ENCODE assay signal across 8 cellular contexts in genomic region chr21:45291613-45292398, GRCh38. TPM values are rescaled to one million over a fixed set of nuclear protein-coding genes. Genes with fewer than 3 reads are reported as not detected.
DNase-seq lines count a peak whose midpoint lies in the region; ATAC-seq, FAIRE-seq and TF ChIP-seq lines count a peak whose summit lies in the region.
"Had no signal": no experiment of that assay in that cellular context is flagged by ENCODE, and none has a peak within 500 bp of the region (broad histone marks: within the 10 kb centered on the region; RNA-seq: fewer than 3 reads in every experiment).

No MANE protein-coding gene starts in this region.

- no peak for TF ChIP-seq POLR2A in K562 (conservative IDR thresholded peaks at IDR 0.05)
- TF ChIP-seq POLR2A in thyroid gland (IDR thresholded peaks at IDR 0.05) = no peak

- TF ChIP-seq RAD21 in K562 (CRISPR knock-in tag; conservative IDR thresholded peaks at IDR 0.05 in 1 of 2, IDR thresholded peaks at IDR 0.05 in 1 of 2) = no peak

- no peaks in the 10 kb centered on the region for H4K20me1 ChIP-seq in K562 (replicated peaks; ENCODE audit: control insufficient read depth, insufficient read depth, low read length)

- H3K4me2 ChIP-seq in K562 (ENCODE audit: insufficient read depth, low read length) (no peak overlapping the region), mesendoderm (ENCODE audit: low read length) (no peak overlapping the region)

- no peak overlapping the region for H3K23ac ChIP-seq in mesendoderm (ENCODE audit: low read length)

- H3K4ac ChIP-seq in mesendoderm (ENCODE audit: low read depth, low read length) = peak overlapping the region; percentile 6

- H3K9ac ChIP-seq in K562 (ENCODE audit: insufficient read depth in 1 of 2, low read depth in 2 of 2, low read length in 2 of 2) (peak overlapping the region in 1 of 2 experiments; percentile 72; a peak in 3 of 4 replicates), mesendoderm (ENCODE audit: low read length) (peak overlapping the region; percentile 22)

- H3K4me3 Mint-ChIP-seq in IgD-negative memory B cell = peak overlapping the region in 3 of 4 donors; percentile 27 to 82 (median 43)

- no peak for FAIRE-seq in K562 (lab: Jason Lieb, UNC)

- H3K9me3 ChIP-seq in K562 (replicated peaks; ENCODE audit: control insufficient read depth, insufficient read depth, low read depth, low read length) (no peaks in the 10 kb centered on the region), thyroid gland (no peaks in the 10 kb centered on the region)

- no peak overlapping the region for H4K8ac ChIP-seq in mesendoderm (ENCODE audit: low read depth, low read length)

- peaks cover 9 to 50% of the 10 kb centered on the region in 2 experiments; a peak in 4 of 5 replicates for H3K4me1 ChIP-seq in K562 (replicated peaks in 1 of 2; ENCODE audit: control insufficient read depth in 2 of 2, insufficient read depth in 2 of 2, low read length in 2 of 2)
- peaks cover 5% of the 10 kb centered on the region for H3K4me1 ChIP-seq in mesendoderm (ENCODE audit: control insufficient read depth, low read depth, low read length)
- peaks cover 39 to 50% of the 10 kb centered on the region in 2 donors for H3K4me1 ChIP-seq in thyroid gland

- H2AK5ac ChIP-seq in mesendoderm (ENCODE audit: low read length) = no peak overlapping the region

- peaks cover 4% of the 10 kb centered on the region for H3K9me1 ChIP-seq in K562 (ENCODE audit: control insufficient read depth, insufficient read depth, low read length)

- H3K9me3 Mint-ChIP-seq in IgD-negative memory B cell = peaks cover 0 to 3% (median 0%) of the 10 kb centered on the region in 3 donors

- no peak overlapping the region for H2BK15ac ChIP-seq in mesendoderm (replicated peaks; ENCODE audit: low read depth)

- no peak overlapping the region for H2BK5ac ChIP-seq in mesendoderm (ENCODE audit: low read length)

- BruUV-seq in K562 (replicated peaks; lab: Mats Ljungman, UMichigan) = no TSS peak

- TF ChIP-seq CTCF in K562 (IDR thresholded peaks at IDR 0.05 in 2 of 3, conservative IDR thresholded peaks at IDR 0.05 in 1 of 3; ENCODE audit: insufficient read depth in 2 of 3, low read depth in 1 of 3, low read length in 3 of 3) (peak in 2 of 3 experiments; percentile 35 to 87; a peak in 3 of 6 replicates), thyroid gland (IDR thresholded peaks at IDR 0.05) (no peak)

- H3K18ac ChIP-seq in mesendoderm (ENCODE audit: low read length) = no peak overlapping the region

- H3K36me3 ChIP-seq in K562 (ENCODE audit: control insufficient read depth, insufficient read depth, low read length) (no peaks in the 10 kb centered on the region), mesendoderm (ENCODE audit: control insufficient read depth, insufficient read depth, low read length) (no peaks in the 10 kb centered on the region), thyroid gland (no peaks in the 10 kb centered on the region)

- no peaks in the 10 kb centered on the region for H3K27me3 ChIP-seq in K562 (ENCODE audit: control insufficient read depth in 2 of 2, insufficient read depth in 2 of 2, low read length in 2 of 2)
- no peaks in the 10 kb centered on the region for H3K27me3 ChIP-seq in mesendoderm (ENCODE audit: insufficient read depth, low read length, poor library complexity)
- H3K27me3 ChIP-seq in thyroid gland = no peaks in the 10 kb centered on the region

- CTCF ChIA-PET in K562 (lab: Yijun Ruan, JAX; ENCODE audit: low intra/inter-chr PET ratio) = interaction anchor here (0.6 to 6.1 kb wide), 7 partner anchors 63 to 188 kb away, joined by 3 to 100 read pairs (median 3); no protein-coding TSS in a partner anchor

- H3K4me1 Mint-ChIP-seq in IgD-negative memory B cell = peaks cover 2 to 23% (median 8%) of the 10 kb centered on the region in 3 donors

- H4K5ac ChIP-seq in mesendoderm (ENCODE audit: low read length) = no peak overlapping the region

- DNase-seq in K562 (ENCODE audit: extremely low read depth in 1 of 4, low spot score in 3 of 4) = peak in 2 of 4 experiments; percentile 58 to 60
- DNase-seq in mesendoderm = no peak
- DNase-seq in thyroid gland = peak in 1 of 2 donors; percentile 41
- no peak for DNase-seq in KBM-7
- no peak for DNase-seq in amniotic stem cell (lab: John Stamatoyannopoulos, UW)

- in situ Hi-C loops in K562 (cut with MboI) = no loop called here
- in situ Hi-C loops in KBM-7 (cut with MboI; ENCODE audit: low pct_unique_long_range_greater_than_20kb, low sequenced_read_pairs) = no loop called here

- no peaks in the 10 kb centered on the region for H3K79me1 ChIP-seq in mesendoderm (ENCODE audit: low read length)

- ATAC-seq in K562 (no peak), GM18502 (IDR thresholded peaks at IDR 0.05; ENCODE audit: poor library complexity, unreplicated experiment) (no peak)

- H3K27ac ChIP-seq in K562 (ENCODE audit: extremely low read depth, low read depth, low read length) (no peak overlapping the region), mesendoderm (ENCODE audit: low read depth, low read length) (no peak overlapping the region), thyroid gland (peak overlapping the region; percentile 67 to 98 (median 92))
- H3K27ac ChIP-seq: SK-N-MC had no signal

- intact Hi-C loops in K562 (cut with micrococcal nuclease) = loop anchor here (1.0 to 5.0 kb wide), 7 partner anchors 17 to 528 kb away; partner anchors contain the start of gene SLC19A1
- intact Hi-C loops in thyroid gland (cut with DNase I) = loop anchor here (2.0 to 5.0 kb wide), 2 partner anchors 115 to 149 kb away; partner anchors contain the start of gene COL18A1

- H3K79me2 ChIP-seq in K562 (ENCODE audit: control insufficient read depth, insufficient read depth, low read length) = peaks cover 8% of the 10 kb centered on the region; the same call in 1 of the 3 replicates
- no peaks in the 10 kb centered on the region for H3K79me2 ChIP-seq in mesendoderm (ENCODE audit: control insufficient read depth, insufficient read depth, low read length)

- peaks cover 8% of the 10 kb centered on the region for H3K27me3 Mint-ChIP-seq in IgD-negative memory B cell

- no peak overlapping the region for H3K4me3 ChIP-seq in K562
- no peak overlapping the region for H3K4me3 ChIP-seq in mesendoderm (ENCODE audit: low read length)
- no peak overlapping the region for H3K4me3 ChIP-seq in thyroid gland (replicated peaks in 1 of 3)
- H3K4me3 ChIP-seq: SK-N-MC had no signal

- no peak for TF ChIP-seq EP300 in K562 (IDR thresholded peaks at IDR 0.05; ENCODE audit: low read length)

- 68% methylated on average over 21 of the region's 34 CpGs for WGBS in K562 (ENCODE audit: insufficient coverage, low coverage, missing lambda C conversion rate)
- no CpG with 5 or more reads among the region's 34 CpGs for WGBS in mesendoderm (ENCODE audit: extremely low coverage, insufficient coverage, low lambda C conversion rate)
- 53 to 61% methylated on average over 6 to 25 of the region's 34 CpGs for WGBS in thyroid gland, 2 donors

- no peaks in the 10 kb centered on the region for H3K36me3 Mint-ChIP-seq in IgD-negative memory B cell

- POLR2A ChIA-PET in K562 (lab: Yijun Ruan, JAX) = interaction anchor here (0.6 to 1.1 kb wide), 4 partner anchors 137 to 276 kb away, joined by 3 read pairs; no protein-coding TSS in a partner anchor

- H3K56ac ChIP-seq in mesendoderm (ENCODE audit: low read length) = peak overlapping the region; percentile 30

- H2AFZ ChIP-seq in K562 (ENCODE audit: low read depth, low read length) = peak overlapping the region; percentile 46

- no peak overlapping the region for H2BK120ac ChIP-seq in mesendoderm (ENCODE audit: low read depth, low read length)

- H3K27ac Mint-ChIP-seq in IgD-negative memory B cell = peak overlapping the region in 1 of 3 donors; percentile 39

TF ChIP-seq in K562, 482 proteins besides CTCF, POLR2A, EP300 and RAD21 (continues in another document):
- TF ChIP-seq, protein P1, sequence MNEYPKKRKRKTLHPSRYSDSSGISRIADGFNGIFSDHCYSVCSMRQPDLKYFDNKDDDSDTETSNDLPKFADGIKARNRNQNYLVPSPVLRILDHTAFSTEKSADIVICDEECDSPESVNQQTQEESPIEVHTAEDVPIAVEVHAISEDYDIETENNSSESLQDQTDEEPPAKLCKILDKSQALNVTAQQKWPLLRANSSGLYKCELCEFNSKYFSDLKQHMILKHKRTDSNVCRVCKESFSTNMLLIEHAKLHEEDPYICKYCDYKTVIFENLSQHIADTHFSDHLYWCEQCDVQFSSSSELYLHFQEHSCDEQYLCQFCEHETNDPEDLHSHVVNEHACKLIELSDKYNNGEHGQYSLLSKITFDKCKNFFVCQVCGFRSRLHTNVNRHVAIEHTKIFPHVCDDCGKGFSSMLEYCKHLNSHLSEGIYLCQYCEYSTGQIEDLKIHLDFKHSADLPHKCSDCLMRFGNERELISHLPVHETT (CRISPR knock-in tag; conservative IDR thresholded peaks at IDR 0.05 in 1 of 2, IDR thresholded peaks at IDR 0.05 in 1 of 2) = 0 out of 4 replicates have a peak, but pooled peaks of 1 of the 2 experiments have one; percentile 48
- 0 out of 2 replicates have a peak, but pooled peaks have one; percentile 12 for TF ChIP-seq RBFOX2 (IDR thresholded peaks at IDR 0.05; ENCODE audit: low read depth, low read length)

RNA-seq across cellular contexts. Expression of gene POFUT2, which starts 4.1 kb away (rescaled TPM):
- polyA plus RNA-seq in IgD-negative memory B cell (5.9 TPM), K562 (2011; rRNA removed) (15.6 and 25.2 TPM in 2 replicates), K562 (2014; fragmentation: Illumina TruSeq; extraction: Trizol) (18.0 and 21.0 TPM in 2 replicates), K562 (2014; fragmentation: Nextera tagmentation; extraction: Ambion mirVana) (1 to 10 TPM; 1.1 to 2.9 TPM), K562 (2014; rRNA removed) (18.3 and 21.2 TPM in 2 replicates)
- 120 and 232 TPM in 2 replicates for total RNA-seq in K562 (2011; cell fraction: chromatin; rRNA removed; ENCODE audit: low replicate concordance)
- 126 and 138 TPM in 2 replicates for total RNA-seq in K562 (2011; cell fraction: nucleolus; rRNA removed)
- 113 and 131 TPM in 2 replicates for total RNA-seq in K562 (2011; cell fraction: nucleoplasm; rRNA removed)
- total RNA-seq in K562 (2014; rRNA removed) (11.0 and 16.7 TPM in 2 replicates), K562 (2014; rRNA removed; fragmentation: Illumina TruSeq; extraction: Trizol) (7.6 and 9.2 TPM in 2 replicates), K562 (2015; rRNA removed; fragmentation: Illumina TruSeq; extraction: Trizol) (9.2 and 9.5 TPM in 2 replicates), K562 (2021) (24.2 and 24.6 TPM in 2 replicates), thyroid gland (10 to 100 TPM; 20.2 to 52.2 (median 40.5) TPM)
- polyA plus RNA-seq in K562 (2011; cell fraction: cytosol; rRNA removed) = 9.5 and 12.5 TPM in 2 replicates
- polyA plus RNA-seq in K562 (2011; cell fraction: nucleus; rRNA removed) = 152 and 163 TPM in 2 replicates
- polyA plus RNA-seq in K562 (2012) = 16.7 and 35.4 TPM in 2 replicates
- 6.4 and 6.5 TPM in 2 replicates for polyA minus RNA-seq in K562 (2011; rRNA and poly(A)+ RNA removed)
- 3.6 and 8.4 TPM in 2 replicates for polyA minus RNA-seq in K562 (2011; cell fraction: cytosol; rRNA and poly(A)+ RNA removed)
- polyA minus RNA-seq in K562 (2011; cell fraction: nucleus; rRNA and poly(A)+ RNA removed) = 33.5 and 49.3 TPM in 2 replicates
- polyA plus RNA-seq in mesendoderm (2013, experiment 1 of 2) = 17.3 TPM
- 17.4 TPM for polyA plus RNA-seq in mesendoderm (2013, experiment 2 of 2)

Comparison
In these comparisons a context has a peak if more than half of its experiments do, and no peak if none do; other contexts are left out.
1. H3K27ac ChIP-seq: peak in thyroid gland (3 of 3); none in K562 (single experiment) and mesendoderm (single experiment).
2. CTCF ChIP-seq: peak in K562 (2 of 3); none in thyroid gland (0 of 6).